23 cellular contexts compared by ENCODE assay signal in genomic region chr10:21099291-21099800, GRCh38.
DNase-seq lines count a peak whose midpoint lies in the region; ATAC-seq, FAIRE-seq and TF ChIP-seq lines count a peak whose summit lies in the region.
"Had no signal": no experiment of that assay in that cellular context is flagged by ENCODE, and none has a peak within 500 bp of the region (broad histone marks: within the 10 kb centered on the region; RNA-seq: fewer than 3 reads in every experiment).

No MANE protein-coding gene starts in this region.

- H3K14ac ChIP-seq in trophoblast cell (ENCODE audit: low read length): no peak overlapping the region

- DNase-seq in Calu3: no peak
- peak; percentile 65 for DNase-seq in SK-N-SH
- no peak for DNase-seq in endodermal cell
- DNase-seq in trophoblast cell: no peak
- no peak for DNase-seq in GM12892 (ENCODE audit: insufficient read length)
- DNase-seq in hippocampal formation (lab: John Stamatoyannopoulos, UW): no peak
- no peak for DNase-seq in WTC11 (ENCODE audit: low spot score)
- DNase-seq: activated B cell treated with CpG ODN at 0.5 μM for 24 hours; activated CD4-positive, alpha-beta memory T cell treated with anti-CD3 and anti-CD28 coated beads, Interleukin-2, amount 10 ng/mL, durations not matched to agents 7 days and 5 days; activated naive CD4-positive, alpha-beta T cell treated with anti-CD3 and anti-CD28 coated beads for 36 hours; activated T-cell treated with anti-CD3 and anti-CD28 coated beads, Interleukin-2, amount 50 U/mL, for 1 hour; cortex of kidney; DMS153; NCI-H345; ovary; transverse colon had no signal

- peaks cover 19% of the 10 kb centered on the region for H3F3A ChIP-seq in SK-N-SH (replicated peaks; ENCODE audit: insufficient read depth)

- CTCF ChIA-PET in Calu3 (lab: Charles Lee): no interaction called here
- CTCF ChIA-PET in SK-N-SH (lab: Yijun Ruan, JAX): interaction anchor here (0.7 to 2.0 kb wide), 8 partner anchors 11 to 240 kb away, joined by 3 to 10 read pairs (median 4); no protein-coding TSS in a partner anchor
- CTCF ChIA-PET in WTC11 (lab: Charles Lee): no interaction called here

- no peak overlapping the region for H3K4me3 ChIP-seq in SK-N-SH (ENCODE audit: low read depth in 2 of 2, low read length in 1 of 2)
- no peak overlapping the region for H3K4me3 ChIP-seq in endodermal cell (ENCODE audit: low read length)
- no peak overlapping the region for H3K4me3 ChIP-seq in trophoblast cell (ENCODE audit: low read depth, low read length)
- H3K4me3 ChIP-seq: GM12878, HAP-1, ovary, transverse colon had no signal

- H3K18ac ChIP-seq in trophoblast cell (ENCODE audit: low read length): no peak overlapping the region

- H3K4me1 ChIP-seq in SK-N-SH (ENCODE audit: control insufficient read depth in 1 of 2, insufficient read depth in 2 of 2, low read depth in 1 of 2, low read length in 1 of 2) (peaks cover 14 to 32% of the 10 kb centered on the region in 2 experiments), endodermal cell (ENCODE audit: control insufficient read depth, insufficient read depth, low read length) (no peaks in the 10 kb centered on the region), trophoblast cell (ENCODE audit: control insufficient read depth in 1 of 2, insufficient read depth in 2 of 2, low read length in 2 of 2) (no peaks in the 10 kb centered on the region)
- H3K4me1 ChIP-seq: HAP-1, transverse colon had no signal

- no peak overlapping the region for H2AK5ac ChIP-seq in trophoblast cell (ENCODE audit: low read length)

- no peaks in the 10 kb centered on the region for H4K20me1 ChIP-seq in SK-N-SH (ENCODE audit: insufficient read depth)

- H3K4me2 ChIP-seq in SK-N-SH (peak overlapping the region; percentile 16; the same call in 1 of the 2 replicates), trophoblast cell (ENCODE audit: low read length) (no peak overlapping the region)

- H3K9me3 Mint-ChIP-seq in Calu3 (ENCODE audit: low read depth, unreplicated experiment) (no peaks in the 10 kb centered on the region), endodermal cell (no peaks in the 10 kb centered on the region), WTC11 (no peaks in the 10 kb centered on the region)
- H3K9me3 Mint-ChIP-seq: activated B cell treated with CpG ODN at 0.5 μM for 24 hours; activated CD4-positive, alpha-beta memory T cell treated with anti-CD3 and anti-CD28 coated beads, Interleukin-2, amount 10 ng/mL, durations not matched to agents 7 days and 5 days; stimulated activated memory B cell treated with anti-CD40 and anti-IgM and Interleukin-4, amounts not matched to agents 10 μg/mL and 1 μg/mL and 100 μg/mL, for 72 hours; T-helper 2 cell treated with Interferon-gamma antibody and Interleukin-4, amounts not matched to agents 5 μg/mL and 100 μg/mL, for 36 hours had no signal

- no peak overlapping the region for H4K91ac ChIP-seq in trophoblast cell (ENCODE audit: low read depth, low read length)

- no peak overlapping the region for H3K23ac ChIP-seq in trophoblast cell (ENCODE audit: low read length)

- H3K9me3 ChIP-seq in SK-N-SH (no peaks in the 10 kb centered on the region), endodermal cell (ENCODE audit: control insufficient read depth, low read length) (no peaks in the 10 kb centered on the region), trophoblast cell (ENCODE audit: insufficient read depth, low read depth, low read length) (no peaks in the 10 kb centered on the region)
- H3K9me3 ChIP-seq: HAP-1, ovary, transverse colon had no signal

- POLR2A ChIA-PET in SK-N-SH (lab: Yijun Ruan, JAX): interaction anchor here (0.6 to 1.5 kb wide), 3 partner anchors 20 to 139 kb away, joined by 4 read pairs; no protein-coding TSS in a partner anchor
- POLR2A ChIA-PET in WTC11 (lab: Charles Lee): no interaction called here

- no peak overlapping the region for H3K9ac ChIP-seq in SK-N-SH
- H3K9ac ChIP-seq in endodermal cell (ENCODE audit: extremely low read depth, low read length, poor library complexity, severe bottlenecking): no peak overlapping the region
- no peak overlapping the region for H3K9ac ChIP-seq in trophoblast cell (ENCODE audit: low read length)

- H3K36me3 Mint-ChIP-seq in Calu3 (ENCODE audit: insufficient read depth, unreplicated experiment): peaks cover 16% of the 10 kb centered on the region
- peaks cover 8% of the 10 kb centered on the region for H3K36me3 Mint-ChIP-seq in endodermal cell (ENCODE audit: low read depth)
- no peaks in the 10 kb centered on the region for H3K36me3 Mint-ChIP-seq in WTC11
- H3K36me3 Mint-ChIP-seq: stimulated activated memory B cell treated with anti-CD40 and anti-IgM and Interleukin-4, amounts not matched to agents 10 μg/mL and 1 μg/mL and 100 μg/mL, for 72 hours had no signal

- no peaks in the 10 kb centered on the region for H3K9me2 ChIP-seq in SK-N-SH

- peak overlapping the region; percentile 71 to 93 for H3K27ac ChIP-seq in SK-N-SH (ENCODE audit: low read depth in 2 of 2, low read length in 1 of 2)
- peak overlapping the region; percentile 90 for H3K27ac ChIP-seq in endodermal cell (ENCODE audit: low read depth, low read length)
- H3K27ac ChIP-seq in trophoblast cell (ENCODE audit: low read depth, low read length): no peak overlapping the region
- H3K27ac ChIP-seq: epithelial cell of prostate, ovary, transverse colon had no signal

- H3K27ac Mint-ChIP-seq in Calu3 (ENCODE audit: unreplicated experiment) (peak overlapping the region; percentile 20), endodermal cell (no peak overlapping the region), WTC11 (no peak overlapping the region)
- H3K27ac Mint-ChIP-seq: activated B cell treated with CpG ODN at 0.5 μM for 24 hours; activated CD4-positive, alpha-beta memory T cell treated with anti-CD3 and anti-CD28 coated beads, Interleukin-2, amount 10 ng/mL, durations not matched to agents 7 days and 5 days; activated naive CD4-positive, alpha-beta T cell treated with anti-CD3 and anti-CD28 coated beads for 36 hours; stimulated activated memory B cell treated with anti-CD40 and anti-IgM and Interleukin-4, amounts not matched to agents 10 μg/mL and 1 μg/mL and 100 μg/mL, for 72 hours; T-helper 2 cell treated with Interferon-gamma antibody and Interleukin-4, amounts not matched to agents 5 μg/mL and 100 μg/mL, for 36 hours had no signal

- no TSS peak for BruUV-seq in Calu3 (replicated peaks; lab: Mats Ljungman, UMichigan)

- no peak overlapping the region for H2BK5ac ChIP-seq in trophoblast cell (ENCODE audit: low read depth, low read length, poor library complexity)

- no peak overlapping the region for H3K4ac ChIP-seq in trophoblast cell (ENCODE audit: low read depth, low read length)

- peak; percentile 43 for TF ChIP-seq RAD21 in SK-N-SH (IDR thresholded peaks at IDR 0.05; ENCODE audit: low read length)

- WGBS in SK-N-SH (ENCODE audit: low lambda C conversion rate): 34% methylated on average over 5 of the region's 5 CpGs
- 91 to 94% methylated on average over 5 of the region's 5 CpGs for WGBS in endodermal cell (ENCODE audit: insufficient coverage in 1 of 2, insufficient read length in 1 of 2), 2 experiments
- WGBS in trophoblast cell (ENCODE audit: extremely low coverage, insufficient coverage, insufficient read length): no CpG with 5 or more reads among the region's 5 CpGs

- no peak overlapping the region for H4K8ac ChIP-seq in trophoblast cell (ENCODE audit: low read depth, low read length)

- H3K27me3 ChIP-seq in SK-N-SH (ENCODE audit: insufficient read depth) (no peaks in the 10 kb centered on the region), endodermal cell (ENCODE audit: control insufficient read depth, insufficient read depth, low read length, poor library complexity, severe bottlenecking) (no peaks in the 10 kb centered on the region), trophoblast cell (ENCODE audit: insufficient read depth, low read length) (no peaks in the 10 kb centered on the region)
- H3K27me3 ChIP-seq: ovary, transverse colon had no signal

- no peak for TF ChIP-seq CTCF in Calu3 (IDR thresholded peaks at IDR 0.05; ENCODE audit: unreplicated experiment)
- no peak for TF ChIP-seq CTCF in SK-N-SH (IDR thresholded peaks at IDR 0.05)
- no peak for TF ChIP-seq CTCF in endodermal cell (conservative IDR thresholded peaks at IDR 0.05)
- no peak for TF ChIP-seq CTCF in WTC11 (IDR thresholded peaks at IDR 0.05)

- TF ChIP-seq EP300 in SK-N-SH (IDR thresholded peaks at IDR 0.05; ENCODE audit: borderline replicate concordance in 1 of 2, low read depth in 1 of 2, low read length in 1 of 2): peak; percentile 47 to 91; a peak in 3 of 4 replicates

- H3K79me1 ChIP-seq in trophoblast cell (ENCODE audit: low read length): no peaks in the 10 kb centered on the region

- H3K36me3 ChIP-seq in SK-N-SH (replicated peaks in 1 of 2; ENCODE audit: control insufficient read depth in 1 of 2, insufficient read depth in 2 of 2, low read length in 1 of 2) (no peaks in the 10 kb centered on the region), endodermal cell (ENCODE audit: control insufficient read depth, insufficient read depth, low read length) (no peaks in the 10 kb centered on the region), trophoblast cell (ENCODE audit: control insufficient read depth in 1 of 2, insufficient read depth in 2 of 2, low read length in 2 of 2) (peaks cover 0 to 2% of the 10 kb centered on the region in 2 experiments)
- H3K36me3 ChIP-seq: HAP-1, ovary, transverse colon had no signal

- intact Hi-C loops in Calu3 (cut with micrococcal nuclease; ENCODE audit: unreplicated experiment): loop anchor here (5.0 kb wide), 2 partner anchors 63 to 93 kb away; no protein-coding TSS in a partner anchor

- H2BK120ac ChIP-seq in trophoblast cell (ENCODE audit: insufficient read depth, low read length, poor library complexity): no peak overlapping the region

- H3K27me3 Mint-ChIP-seq in Calu3 (ENCODE audit: unreplicated experiment) (no peaks in the 10 kb centered on the region), endodermal cell (ENCODE audit: insufficient read depth) (no peaks in the 10 kb centered on the region), WTC11 (ENCODE audit: low read depth) (no peaks in the 10 kb centered on the region)
- H3K27me3 Mint-ChIP-seq: activated B cell treated with CpG ODN at 0.5 μM for 24 hours; activated CD4-positive, alpha-beta memory T cell treated with anti-CD3 and anti-CD28 coated beads, Interleukin-2, amount 10 ng/mL, durations not matched to agents 7 days and 5 days; stimulated activated memory B cell treated with anti-CD40 and anti-IgM and Interleukin-4, amounts not matched to agents 10 μg/mL and 1 μg/mL and 100 μg/mL, for 72 hours had no signal

- ATAC-seq in HG03108 (IDR thresholded peaks at IDR 0.05; ENCODE audit: unreplicated experiment) (no peak), WTC11 (no peak)
- ATAC-seq: GM12878 had no signal

- peak overlapping the region; percentile 34 for H2BK12ac ChIP-seq in trophoblast cell (ENCODE audit: low read length)

- TF ChIP-seq POLR2A in GM12892 (IDR thresholded peaks at IDR 0.05; ENCODE audit: low read depth, low read length): no peak

- H3K79me2 ChIP-seq in SK-N-SH (ENCODE audit: insufficient read depth): no peaks in the 10 kb centered on the region
- no peaks in the 10 kb centered on the region for H3K79me2 ChIP-seq in trophoblast cell (ENCODE audit: control insufficient read depth, insufficient read depth, low read length, poor library complexity)

- peaks cover 41% of the 10 kb centered on the region for H3K4me1 Mint-ChIP-seq in Calu3 (ENCODE audit: low read depth, unreplicated experiment)
- H3K4me1 Mint-ChIP-seq in endodermal cell: no peaks in the 10 kb centered on the region
- peaks cover 8% of the 10 kb centered on the region for H3K4me1 Mint-ChIP-seq in WTC11
- H3K4me1 Mint-ChIP-seq: activated B cell treated with CpG ODN at 0.5 μM for 24 hours; activated CD4-positive, alpha-beta memory T cell treated with anti-CD3 and anti-CD28 coated beads, Interleukin-2, amount 10 ng/mL, durations not matched to agents 7 days and 5 days; stimulated activated memory B cell treated with anti-CD40 and anti-IgM and Interleukin-4, amounts not matched to agents 10 μg/mL and 1 μg/mL and 100 μg/mL, for 72 hours had no signal

- no peak overlapping the region for H4K12ac ChIP-seq in trophoblast cell (ENCODE audit: low read depth, low read length)

- peak overlapping the region; percentile 54 for H2AFZ ChIP-seq in SK-N-SH (ENCODE audit: low read depth)
- H2AFZ ChIP-seq in trophoblast cell (ENCODE audit: insufficient read depth, low read length, poor library complexity): no peak overlapping the region

- FAIRE-seq in GM12892 (lab: Jason Lieb, UNC): no peak
- FAIRE-seq: frontal cortex, GM12878 had no signal

- H3K4me3 Mint-ChIP-seq in Calu3 (ENCODE audit: low read depth, unreplicated experiment): no peak overlapping the region
- H3K4me3 Mint-ChIP-seq in endodermal cell: no peak overlapping the region
- H3K4me3 Mint-ChIP-seq in WTC11: no peak overlapping the region
- H3K4me3 Mint-ChIP-seq: activated B cell treated with CpG ODN at 0.5 μM for 24 hours; activated CD4-positive, alpha-beta memory T cell treated with anti-CD3 and anti-CD28 coated beads, Interleukin-2, amount 10 ng/mL, durations not matched to agents 7 days and 5 days; activated naive CD4-positive, alpha-beta T cell treated with anti-CD3 and anti-CD28 coated beads for 36 hours; stimulated activated memory B cell treated with anti-CD40 and anti-IgM and Interleukin-4, amounts not matched to agents 10 μg/mL and 1 μg/mL and 100 μg/mL, for 72 hours; T-helper 2 cell treated with Interferon-gamma antibody and Interleukin-4, amounts not matched to agents 5 μg/mL and 100 μg/mL, for 36 hours had no signal
